In the genomic region with DNA sequence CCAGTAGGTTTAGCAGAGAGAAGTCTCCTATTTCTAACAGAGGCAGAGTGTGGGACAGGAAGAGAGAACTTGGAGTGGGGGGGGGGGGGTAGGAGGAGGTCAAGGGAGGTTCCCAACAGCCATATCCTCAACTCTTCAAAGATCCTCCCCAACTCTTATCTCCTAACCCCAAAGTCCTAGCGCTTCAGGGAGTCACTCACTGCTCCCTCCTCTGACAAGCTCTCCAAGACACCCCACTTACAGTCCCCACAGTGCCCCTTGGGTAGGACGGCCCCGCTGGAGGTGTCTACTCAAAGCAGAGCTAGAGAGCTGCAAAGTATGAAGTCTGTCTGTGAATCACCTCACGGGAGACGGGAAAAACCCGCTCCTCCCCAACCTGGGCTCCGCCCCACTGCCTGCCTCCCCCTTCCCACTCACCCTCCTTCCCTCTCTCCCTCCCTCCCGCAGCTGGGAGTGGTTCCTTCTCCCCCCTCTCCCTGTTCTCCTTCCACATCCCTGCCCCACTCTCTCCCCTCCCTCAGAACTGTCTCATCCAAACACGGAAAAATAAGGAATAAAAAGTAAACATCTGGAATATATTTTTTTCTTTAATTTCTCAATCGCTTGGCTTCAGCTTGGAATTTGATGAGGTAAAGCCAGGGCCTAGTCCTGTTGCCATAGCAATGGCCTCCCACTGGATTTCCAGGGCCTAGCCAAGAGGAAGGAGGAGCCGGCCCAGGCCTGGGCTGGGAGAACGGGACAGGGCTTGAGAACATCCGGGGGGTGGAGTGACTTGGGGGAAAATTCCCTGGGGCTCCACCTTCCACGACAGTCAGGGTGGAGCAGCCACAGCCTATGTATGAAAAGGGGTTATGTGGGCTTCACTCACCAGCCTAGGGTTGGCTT, we compare ENCODE assay signal across 8 cellular contexts. TPM values are rescaled to one million over a fixed set of nuclear protein-coding genes. Genes with fewer than 3 reads are reported as not detected.
A peak's percentile ranks its signal among the peaks of the same experiment; 100 is the strongest.
DNase-seq lines count a peak whose midpoint lies in the region; ATAC-seq and TF ChIP-seq lines count a peak whose summit lies in the region.

No MANE protein-coding gene starts in this region.

- peaks cover 94% of the 10 kb centered on the region for H3K4me1 ChIP-seq in left ventricle myocardium inferior

- in situ Hi-C loops in astrocyte of the cerebellum (cut with HindIII; ENCODE audit: low sequenced_read_pairs) = no loop called here

- TF ChIP-seq CTCF in astrocyte of the cerebellum (IDR thresholded peaks at IDR 0.05; ENCODE audit: low read depth, low read length, missing control alignments) (no peak), left ventricle myocardium inferior (IDR thresholded peaks at IDR 0.05; ENCODE audit: borderline replicate concordance) (no peak)

- intact Hi-C loops in left ventricle myocardium inferior (cut with micrococcal nuclease) = no loop called here
- intact Hi-C loops in posterior vena cava (cut with DNase I) = loop anchor here (5.0 to 10.0 kb wide), 2 partner anchors 343 to 1820 kb away; partner anchors contain the start of genes FAM111A (in 1 of the 2) and ZDHHC5 (in 1 of the 2)

- no peaks in the 10 kb centered on the region for H3K27me3 ChIP-seq in left ventricle myocardium inferior (ENCODE audit: low read depth)

- peaks cover 44% of the 10 kb centered on the region for H3K36me3 ChIP-seq in left ventricle myocardium inferior

- no peaks in the 10 kb centered on the region for H3K9me3 ChIP-seq in left ventricle myocardium inferior (replicated peaks)

- ATAC-seq in HG03039 (IDR thresholded peaks at IDR 0.05; ENCODE audit: unreplicated experiment) = no peak

- H3K4me3 ChIP-seq in astrocyte of the cerebellum (ENCODE audit: low read depth, low read length) = peak overlapping the region; percentile 55
- H3K4me3 ChIP-seq in left ventricle myocardium inferior = peak overlapping the region; percentile 86

- peak overlapping the region; percentile 97 for H3K27ac ChIP-seq in left ventricle myocardium inferior (replicated peaks)

- DNase-seq in NCI-H1417 (lab: John Stamatoyannopoulos, UW) (peak; percentile 43 to 73 (median 47)), NCI-H1417 treated with DMSO at 0.1 percent for 48 hours (lab: John Stamatoyannopoulos, UW) (no peak), NCI-H2029 treated with DMSO at 0.1 percent for 48 hours (lab: John Stamatoyannopoulos, UW) (peak; percentile 52), astrocyte of the cerebellum (ENCODE audit: low read depth) (peak; percentile 88), left ventricle myocardium inferior (peak; percentile 89), posterior vena cava (ENCODE audit: low spot score) (peak; percentile 96), GM19238 (ENCODE audit: insufficient read length, low spot score) (no peak)

RNA-seq across cellular contexts. Expression of gene TNKS1BP1, which starts 2.5 kb away (rescaled TPM):
- total RNA-seq in left ventricle myocardium inferior (32.6 TPM), posterior vena cava (100 to 1,000 TPM; 175 to 185 TPM)

RNA-seq across cellular contexts. Expression of gene SSRP1, which starts 13.5 kb away (rescaled TPM):
- total RNA-seq in left ventricle myocardium inferior = 34.6 TPM
- 10 to 100 TPM; 41.6 to 54.4 TPM for total RNA-seq in posterior vena cava

RNA-seq across cellular contexts. Expression of gene P2RX3, which starts 15.9 kb away (rescaled TPM):
- total RNA-seq in left ventricle myocardium inferior (1.4 TPM), posterior vena cava (not detected)

RNA-seq across cellular contexts. Expression of gene PRG3, which starts 58.7 kb away (rescaled TPM):
- not detected for total RNA-seq in left ventricle myocardium inferior
- not detected for total RNA-seq in posterior vena cava

Comparison
In these comparisons a context has a peak if more than half of its experiments do, and no peak if none do; other contexts are left out.
1. DNase-seq: peak in NCI-H1417 (3 of 3), NCI-H2029 treated with DMSO at 0.1 percent for 48 hours (single experiment), astrocyte of the cerebellum (single experiment), left ventricle myocardium inferior (single experiment) and posterior vena cava (single experiment); none in NCI-H1417 treated with DMSO at 0.1 percent for 48 hours (single experiment) and GM19238 (single experiment).